In the genomic region with DNA sequence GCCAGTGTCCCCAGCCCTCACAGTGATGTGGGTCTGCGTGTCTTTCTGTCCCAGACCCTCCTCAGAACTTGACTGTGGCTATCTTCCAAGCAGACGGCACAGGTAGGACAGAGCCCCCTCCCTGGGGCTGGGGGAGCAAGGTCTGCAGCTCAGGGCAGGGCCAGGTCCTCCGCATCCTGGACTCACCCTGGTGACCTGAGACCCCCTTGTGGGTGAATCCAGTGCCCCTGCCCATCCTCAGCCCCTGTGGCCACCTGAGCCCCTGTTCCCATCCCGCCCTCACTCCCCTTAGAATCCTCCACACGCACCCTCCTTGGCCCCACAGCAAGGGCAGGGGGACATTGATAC, we compare ENCODE assay signal across 34 cellular contexts. TPM values are rescaled to one million over a fixed set of nuclear protein-coding genes. Genes with fewer than 3 reads are reported as not detected.
"Had no signal": no experiment of that assay in that cellular context is flagged by ENCODE, and none has a peak within 500 bp of the region (broad histone marks: within the 10 kb centered on the region; RNA-seq: fewer than 3 reads in every experiment).

No MANE protein-coding gene starts in this region.

- H3K4me1 Mint-ChIP-seq: activated B cell treated with CpG ODN at 0.5 μM for 24 hours; activated naive CD4-positive, alpha-beta T cell treated with anti-CD3 and anti-CD28 coated beads, Interleukin-2, amount 50 U/mL, for 24 hours; brain had no signal

- H3K9me3 Mint-ChIP-seq: activated B cell treated with CpG ODN at 0.5 μM for 24 hours; activated CD4-positive, alpha-beta memory T cell treated with anti-CD3 and anti-CD28 coated beads, Interleukin-2, amount 10 ng/mL, durations not matched to agents 7 days and 5 days; activated CD4-positive, alpha-beta T cell treated with anti-CD3 and anti-CD28 coated beads, Interleukin-2, amount 10 ng/mL, durations not matched to agents 7 days and 5 days; activated naive CD4-positive, alpha-beta T cell treated with anti-CD3 and anti-CD28 coated beads, Interleukin-2, amount 10 ng/mL, durations not matched to agents 7 days and 5 days; activated naive CD4-positive, alpha-beta T cell treated with anti-CD3 and anti-CD28 coated beads, Interleukin-2, amount 50 U/mL, for 24 hours; activated naive CD8-positive, alpha-beta T cell treated with anti-CD3 and anti-CD28 coated beads, Interleukin-2, amount 10 ng/mL, durations not matched to agents 7 days and 5 days; activated naive CD8-positive, alpha-beta T cell treated with anti-CD3 and anti-CD28 coated beads, Interleukin-2, amount 50 U/mL, for 24 hours; activated T-cell treated with anti-CD3 and anti-CD28 coated beads, Interleukin-2, amount 50 U/mL, for 24 hours; activated T-helper 2 cell treated with anti-CD3 and anti-CD28 coated beads, Interferon-gamma antibody, Interleukin-2, Interleukin-4, amounts not matched to agents 10 μg/mL and 5 μg/mL and 100 μg/mL, durations not matched to agents 14 hours and 24 hours and 36 hours; central memory CD8-positive, alpha-beta T cell; T-helper 1 cell treated with Interleukin-12 subunit alpha and Interleukin-12 subunit beta and Interleukin-4 antibody, amounts not matched to agents 30 μg/mL and 1 μg/mL, for 36 hours; T-helper 2 cell treated with Interferon-gamma antibody and Interleukin-4, amounts not matched to agents 5 μg/mL and 100 μg/mL, for 36 hours had no signal

- H3K9me3 ChIP-seq: ascending aorta had no signal

- H3K4me1 ChIP-seq: ascending aorta had no signal

- DNase-seq: activated B cell treated with CpG ODN at 0.5 μM for 24 hours; activated CD4-positive, alpha-beta memory T cell treated with anti-CD3 and anti-CD28 coated beads, Interleukin-2, amount 10 ng/mL, durations not matched to agents 7 days and 5 days; activated CD4-positive, alpha-beta T cell treated with anti-CD3 and anti-CD28 coated beads for 48 hours; activated CD4-positive, alpha-beta T cell treated with anti-CD3 and anti-CD28 coated beads, Interleukin-2, amount 10 ng/mL, durations not matched to agents 7 days and 5 days; activated CD4-positive, alpha-beta T cell treated with anti-CD3 and anti-CD28 coated beads, Interleukin-2, amount 50 U/mL, for 48 hours; activated CD4-positive, CD25-positive, alpha-beta regulatory T cell treated with anti-CD3 and anti-CD28 coated beads, Interleukin-2, amount 50 U/mL, for 72 hours; activated CD8-positive, alpha-beta T cell treated with anti-CD3 and anti-CD28 coated beads, Interleukin-2, amount 10 ng/mL, durations not matched to agents 7 days and 5 days; activated effector memory CD4-positive, alpha-beta T cell treated with Interleukin-2 at 50 U/mL for 16 hours; activated gamma-delta T cell; activated naive CD4-positive, alpha-beta T cell treated with anti-CD3 and anti-CD28 coated beads, Interleukin-2, amount 10 ng/mL, durations not matched to agents 7 days and 5 days; activated naive CD4-positive, alpha-beta T cell treated with Interleukin-2 at 50 U/mL for 16 hours; activated naive CD8-positive, alpha-beta T cell treated with anti-CD3 and anti-CD28 coated beads, Interleukin-2, amount 10 ng/mL, durations not matched to agents 7 days and 5 days; activated naive CD8-positive, alpha-beta T cell treated with anti-CD3 and anti-CD28 coated beads, Interleukin-2, amount 50 U/mL, for 24 hours; activated T-cell treated with anti-CD3 and anti-CD28 coated beads, Interleukin-2, amount 50 U/mL, for 24 hours; activated T-cell treated with anti-CD3 and anti-CD28 coated beads, Interleukin-2, amount 50 U/mL, for 48 hours; amygdala; anterior cingulate cortex; caudate nucleus; cerebellar nuclear complex; SW 1271; T-helper 1 cell; T-helper 9 cell had no signal

- H3K4me3 Mint-ChIP-seq: activated B cell treated with CpG ODN at 0.5 μM for 24 hours; activated CD4-positive, alpha-beta memory T cell treated with anti-CD3 and anti-CD28 coated beads, Interleukin-2, amount 10 ng/mL, durations not matched to agents 7 days and 5 days; activated CD4-positive, alpha-beta T cell treated with anti-CD3 and anti-CD28 coated beads, Interleukin-2, amount 10 ng/mL, durations not matched to agents 7 days and 5 days; activated CD8-positive, alpha-beta T cell treated with anti-CD3 and anti-CD28 coated beads, Interleukin-2, amount 10 ng/mL, durations not matched to agents 7 days and 5 days; activated naive CD4-positive, alpha-beta T cell treated with anti-CD3 and anti-CD28 coated beads, Interleukin-2, amount 10 ng/mL, durations not matched to agents 7 days and 5 days; activated naive CD4-positive, alpha-beta T cell treated with anti-CD3 and anti-CD28 coated beads, Interleukin-2, amount 50 U/mL, for 24 hours; activated naive CD8-positive, alpha-beta T cell; activated naive CD8-positive, alpha-beta T cell treated with anti-CD3 and anti-CD28 coated beads, Interleukin-2, amount 10 ng/mL, durations not matched to agents 7 days and 5 days; activated naive CD8-positive, alpha-beta T cell treated with anti-CD3 and anti-CD28 coated beads, Interleukin-2, amount 50 U/mL, for 24 hours; activated T-cell treated with anti-CD3 and anti-CD28 coated beads, Interleukin-2, amount 50 U/mL, for 24 hours; brain; central memory CD8-positive, alpha-beta T cell; T-helper 1 cell treated with Interleukin-12 subunit alpha and Interleukin-12 subunit beta and Interleukin-4 antibody, amounts not matched to agents 30 μg/mL and 1 μg/mL, for 36 hours; T-helper 2 cell treated with Interferon-gamma antibody and Interleukin-4, amounts not matched to agents 5 μg/mL and 100 μg/mL, for 36 hours had no signal

- H3K36me3 ChIP-seq: ascending aorta, cardiac muscle cell had no signal

- H3K27ac ChIP-seq: ascending aorta, cardiac muscle cell, VCaP had no signal

- H3K4me3 ChIP-seq: ascending aorta, cardiac muscle cell had no signal

- H3K36me3 Mint-ChIP-seq: activated naive CD4-positive, alpha-beta T cell treated with anti-CD3 and anti-CD28 coated beads, Interleukin-2, amount 10 ng/mL, durations not matched to agents 7 days and 5 days; activated naive CD4-positive, alpha-beta T cell treated with anti-CD3 and anti-CD28 coated beads, Interleukin-2, amount 50 U/mL, for 24 hours; activated naive CD8-positive, alpha-beta T cell; activated naive CD8-positive, alpha-beta T cell treated with anti-CD3 and anti-CD28 coated beads, Interleukin-2, amount 10 ng/mL, durations not matched to agents 7 days and 5 days; brain had no signal

- H3K27me3 ChIP-seq: ascending aorta, cardiac muscle cell had no signal

- H3K27ac Mint-ChIP-seq: activated B cell treated with CpG ODN at 0.5 μM for 24 hours; activated CD4-positive, alpha-beta memory T cell treated with anti-CD3 and anti-CD28 coated beads, Interleukin-2, amount 10 ng/mL, durations not matched to agents 7 days and 5 days; activated CD8-positive, alpha-beta T cell treated with anti-CD3 and anti-CD28 coated beads, Interleukin-2, amount 10 ng/mL, durations not matched to agents 7 days and 5 days; activated naive CD4-positive, alpha-beta T cell treated with anti-CD3 and anti-CD28 coated beads, Interleukin-2, amount 10 ng/mL, durations not matched to agents 7 days and 5 days; activated naive CD4-positive, alpha-beta T cell treated with anti-CD3 and anti-CD28 coated beads, Interleukin-2, amount 50 U/mL, for 24 hours; activated naive CD8-positive, alpha-beta T cell; activated naive CD8-positive, alpha-beta T cell treated with anti-CD3 and anti-CD28 coated beads, Interleukin-2, amount 10 ng/mL, durations not matched to agents 7 days and 5 days; activated naive CD8-positive, alpha-beta T cell treated with anti-CD3 and anti-CD28 coated beads, Interleukin-2, amount 50 U/mL, for 24 hours; activated T-cell treated with anti-CD3 and anti-CD28 coated beads, Interleukin-2, amount 50 U/mL, for 24 hours; activated T-helper 2 cell treated with anti-CD3 and anti-CD28 coated beads, Interferon-gamma antibody, Interleukin-2, Interleukin-4, amounts not matched to agents 10 μg/mL and 5 μg/mL and 100 μg/mL, durations not matched to agents 14 hours and 24 hours and 36 hours; brain; T-helper 1 cell treated with Interleukin-12 subunit alpha and Interleukin-12 subunit beta and Interleukin-4 antibody, amounts not matched to agents 30 μg/mL and 1 μg/mL, for 36 hours; T-helper 2 cell treated with Interferon-gamma antibody and Interleukin-4, amounts not matched to agents 5 μg/mL and 100 μg/mL, for 36 hours had no signal

RNA-seq across cellular contexts. Expression of gene CD33, which starts 39.0 kb away (rescaled TPM):
- total RNA-seq: activated B cell treated with CpG ODN at 0.5 μM for 24 hours, bronchial epithelial cell, cardiac muscle cell had no signal
- polyA plus RNA-seq: cardiac muscle cell had no signal

RNA-seq across cellular contexts. Expression of gene SIGLEC7, which starts 43.7 kb away (rescaled TPM):
- total RNA-seq: activated B cell treated with CpG ODN at 0.5 μM for 24 hours; activated CD4-positive, alpha-beta memory T cell treated with anti-CD3 and anti-CD28 coated beads, Interleukin-2, amount 10 ng/mL, durations not matched to agents 7 days and 5 days; activated CD4-positive, alpha-beta T cell treated with anti-CD3 and anti-CD28 coated beads, Interleukin-2, amount 10 ng/mL, durations not matched to agents 7 days and 5 days; activated CD8-positive, alpha-beta memory T cell treated with anti-CD3 and anti-CD28 coated beads for 36 hours; activated CD8-positive, alpha-beta T cell treated with anti-CD3 and anti-CD28 coated beads, Interleukin-2, amount 10 ng/mL, durations not matched to agents 7 days and 5 days; activated T-helper 2 cell treated with anti-CD3 and anti-CD28 coated beads, Interferon-gamma antibody, Interleukin-2, Interleukin-4, amounts not matched to agents 10 μg/mL and 5 μg/mL and 100 μg/mL, durations not matched to agents 14 hours and 24 hours and 36 hours; bronchial epithelial cell; cardiac muscle cell had no signal
- polyA plus RNA-seq: cardiac muscle cell had no signal
